8 cellular contexts compared by ENCODE assay signal in genomic region chr1:31605908-31606427, GRCh38. TPM values are rescaled to one million over a fixed set of nuclear protein-coding genes. Genes with fewer than 3 reads are reported as not detected.
DNase-seq lines count a peak whose midpoint lies in the region; ATAC-seq and TF ChIP-seq lines count a peak whose summit lies in the region.

No MANE protein-coding gene starts in this region.

- H3K27me3 Mint-ChIP-seq in activated T-helper 2 cell treated with anti-CD3 and anti-CD28 coated beads, Interferon-gamma antibody, Interleukin-2, Interleukin-4, amounts not matched to agents 10 μg/mL and 5 μg/mL and 100 μg/mL, durations not matched to agents 14 hours and 24 hours and 36 hours (ENCODE audit: low read depth): peaks cover 21% of the 10 kb centered on the region

- TF ChIP-seq POLR2A in gastroesophageal sphincter (IDR thresholded peaks at IDR 0.05) (no peak), thyroid gland (IDR thresholded peaks at IDR 0.05) (no peak)

- no peaks in the 10 kb centered on the region for H3K9me3 Mint-ChIP-seq in activated T-helper 2 cell treated with anti-CD3 and anti-CD28 coated beads, Interferon-gamma antibody, Interleukin-2, Interleukin-4, amounts not matched to agents 10 μg/mL and 5 μg/mL and 100 μg/mL, durations not matched to agents 14 hours and 24 hours and 36 hours

- no peak for TF ChIP-seq CTCF in choroid plexus epithelial cell (conservative IDR thresholded peaks at IDR 0.05; ENCODE audit: low read depth, low read length)
- no peak for TF ChIP-seq CTCF in gastroesophageal sphincter (IDR thresholded peaks at IDR 0.05)
- no peak for TF ChIP-seq CTCF in thyroid gland (IDR thresholded peaks at IDR 0.05)

- no peak overlapping the region for H3K4me3 Mint-ChIP-seq in activated T-helper 2 cell treated with anti-CD3 and anti-CD28 coated beads, Interferon-gamma antibody, Interleukin-2, Interleukin-4, amounts not matched to agents 10 μg/mL and 5 μg/mL and 100 μg/mL, durations not matched to agents 14 hours and 24 hours and 36 hours (ENCODE audit: low read depth)

- H3K9me3 ChIP-seq in BLaER1 treated with 17β-estradiol and CSF1 and Interleukin-3, amounts not matched to agents 10 nM and 100 nM (replicated peaks in 1 of 11): peaks cover 0 to 13% (median 4%) of the 10 kb centered on the region in 11 experiments; a peak in 9 of 22 replicates
- H3K9me3 ChIP-seq in gastroesophageal sphincter (no peaks in the 10 kb centered on the region), thyroid gland (no peaks in the 10 kb centered on the region)

- ATAC-seq in GM19438 (IDR thresholded peaks at IDR 0.05; ENCODE audit: low read depth, unreplicated experiment): peak; percentile 68
- ATAC-seq in HG03432 (IDR thresholded peaks at IDR 0.05; ENCODE audit: unreplicated experiment): peak; percentile 92
- ATAC-seq in gastroesophageal sphincter: no peak

- TF ChIP-seq EP300 in gastroesophageal sphincter (IDR thresholded peaks at IDR 0.05): no peak

- no peak overlapping the region for H3K4me3 ChIP-seq in BLaER1 treated with 17β-estradiol and CSF1 and Interleukin-3, amounts not matched to agents 10 nM and 100 nM
- H3K4me3 ChIP-seq in choroid plexus epithelial cell (ENCODE audit: low read depth, low read length) (no peak overlapping the region), gastroesophageal sphincter (no peak overlapping the region), thyroid gland (replicated peaks in 1 of 3) (no peak overlapping the region)

- H3K27me3 ChIP-seq in BLaER1 treated with 17β-estradiol and CSF1 and Interleukin-3, amounts not matched to agents 10 nM and 100 nM: no peaks in the 10 kb centered on the region
- no peaks in the 10 kb centered on the region for H3K27me3 ChIP-seq in gastroesophageal sphincter
- H3K27me3 ChIP-seq in thyroid gland: no peaks in the 10 kb centered on the region

- H4K20me1 ChIP-seq in BLaER1 treated with 17β-estradiol and CSF1 and Interleukin-3, amounts not matched to agents 10 nM and 100 nM: no peaks in the 10 kb centered on the region

- no peak overlapping the region for H3K27ac Mint-ChIP-seq in activated T-helper 2 cell treated with anti-CD3 and anti-CD28 coated beads, Interferon-gamma antibody, Interleukin-2, Interleukin-4, amounts not matched to agents 10 μg/mL and 5 μg/mL and 100 μg/mL, durations not matched to agents 14 hours and 24 hours and 36 hours

- peak overlapping the region; percentile 18 to 80 (median 74); a peak in 21 of 22 replicates for H3K27ac ChIP-seq in BLaER1 treated with 17β-estradiol and CSF1 and Interleukin-3, amounts not matched to agents 10 nM and 100 nM
- H3K27ac ChIP-seq in gastroesophageal sphincter: no peak overlapping the region
- no peak overlapping the region for H3K27ac ChIP-seq in thyroid gland

- peak overlapping the region; percentile 10 to 77 (median 59); a peak in 20 of 22 replicates for H3K4me2 ChIP-seq in BLaER1 treated with 17β-estradiol and CSF1 and Interleukin-3, amounts not matched to agents 10 nM and 100 nM

- H3K9ac ChIP-seq in BLaER1 treated with 17β-estradiol and CSF1 and Interleukin-3, amounts not matched to agents 10 nM and 100 nM: peak overlapping the region in 6 of 11 experiments; percentile 19 to 53 (median 34); a peak in 8 of 22 replicates

- intact Hi-C loops in activated T-helper 2 cell treated with anti-CD3 and anti-CD28 coated beads, Interferon-gamma antibody, Interleukin-2, Interleukin-4, amounts not matched to agents 10 μg/mL and 5 μg/mL and 100 μg/mL, durations not matched to agents 14 hours and 24 hours and 36 hours (cut with micrococcal nuclease): loop anchor here (2.0 kb wide), 1 partner anchor 15 kb away; no protein-coding TSS in a partner anchor
- intact Hi-C loops in thyroid gland (cut with DNase I): no loop called here

- WGBS in gastroesophageal sphincter (ENCODE audit: low coverage in 1 of 2), 2 donors: 92% methylated on average over 3 of the region's 4 CpGs; no CpG with 5 or more reads in 1 of the 2 donors
- WGBS in thyroid gland, 2 donors: 90 to 97% methylated on average over 4 of the region's 4 CpGs

- peaks cover 9% of the 10 kb centered on the region for H3K4me1 Mint-ChIP-seq in activated T-helper 2 cell treated with anti-CD3 and anti-CD28 coated beads, Interferon-gamma antibody, Interleukin-2, Interleukin-4, amounts not matched to agents 10 μg/mL and 5 μg/mL and 100 μg/mL, durations not matched to agents 14 hours and 24 hours and 36 hours (ENCODE audit: low read depth)

- DNase-seq in choroid plexus epithelial cell (ENCODE audit: low read depth) (peak; percentile 61), thyroid gland (no peak), C1 segment of cervical spinal cord (lab: John Stamatoyannopoulos, UW) (no peak)
- DNase-seq in activated T-helper 2 cell treated with anti-CD3 and anti-CD28 coated beads, Interferon-gamma antibody, Interleukin-2, Interleukin-4, amounts not matched to agents 10 μg/mL and 5 μg/mL and 100 μg/mL, durations not matched to agents 14 hours and 24 hours and 36 hours (ENCODE audit: low spot score): no peak

- peaks cover 15 to 45% (median 25%) of the 10 kb centered on the region in 10 experiments for H3K4me1 ChIP-seq in BLaER1 treated with 17β-estradiol and CSF1 and Interleukin-3, amounts not matched to agents 10 nM and 100 nM
- H3K4me1 ChIP-seq in gastroesophageal sphincter: no peaks in the 10 kb centered on the region
- no peaks in the 10 kb centered on the region for H3K4me1 ChIP-seq in thyroid gland

- no peaks in the 10 kb centered on the region for H3K36me3 ChIP-seq in BLaER1 treated with 17β-estradiol and CSF1 and Interleukin-3, amounts not matched to agents 10 nM and 100 nM
- no peaks in the 10 kb centered on the region for H3K36me3 ChIP-seq in gastroesophageal sphincter
- no peaks in the 10 kb centered on the region for H3K36me3 ChIP-seq in thyroid gland

- no peaks in the 10 kb centered on the region for H3K36me3 Mint-ChIP-seq in activated T-helper 2 cell treated with anti-CD3 and anti-CD28 coated beads, Interferon-gamma antibody, Interleukin-2, Interleukin-4, amounts not matched to agents 10 μg/mL and 5 μg/mL and 100 μg/mL, durations not matched to agents 14 hours and 24 hours and 36 hours (ENCODE audit: low read depth)

RNA-seq across cellular contexts. Expression of gene HCRTR1, which starts 11.5 kb away (rescaled TPM):
- total RNA-seq in gastroesophageal sphincter (under 1 TPM in 3 of 4 donors, not detected in 1; 0.23 to 0.82 (median 0.67) TPM), thyroid gland (1 to 10 TPM in 2 of 4 donors, under 1 TPM in 2; 0.40 to 5.6 (median 1.3) TPM)
- total RNA-seq in activated T-helper 2 cell treated with anti-CD3 and anti-CD28 coated beads, Interferon-gamma antibody, Interleukin-2, Interleukin-4, amounts not matched to agents 10 μg/mL and 5 μg/mL and 100 μg/mL, durations not matched to agents 14 hours and 24 hours and 36 hours: not detected in 2 replicates

RNA-seq across cellular contexts. Expression of gene TINAGL1, which starts 29.7 kb away (rescaled TPM):
- total RNA-seq in gastroesophageal sphincter: 100 to 1,000 TPM; 152 to 368 (median 248) TPM
- total RNA-seq in activated T-helper 2 cell treated with anti-CD3 and anti-CD28 coated beads, Interferon-gamma antibody, Interleukin-2, Interleukin-4, amounts not matched to agents 10 μg/mL and 5 μg/mL and 100 μg/mL, durations not matched to agents 14 hours and 24 hours and 36 hours: not detected in 2 replicates
- 100 to 1,000 TPM; 157 to 391 (median 227) TPM for total RNA-seq in thyroid gland

RNA-seq across cellular contexts. Expression of gene PEF1, which starts 38.7 kb away (rescaled TPM):
- total RNA-seq in gastroesophageal sphincter (100 to 1,000 TPM in 1 of 4 donors, 10 to 100 TPM in 3; 71.3 to 109 (median 88.7) TPM), thyroid gland (100 to 1,000 TPM; 180 to 355 (median 312) TPM)
- total RNA-seq in activated T-helper 2 cell treated with anti-CD3 and anti-CD28 coated beads, Interferon-gamma antibody, Interleukin-2, Interleukin-4, amounts not matched to agents 10 μg/mL and 5 μg/mL and 100 μg/mL, durations not matched to agents 14 hours and 24 hours and 36 hours: 56.5 and 61.5 TPM in 2 replicates

Comparison
In these comparisons a context has a peak if more than half of its experiments do, and no peak if none do; other contexts are left out.
1. H3K27ac ChIP-seq: peak in BLaER1 treated with 17β-estradiol and CSF1 and Interleukin-3, amounts not matched to agents 10 nM and 100 nM (11 of 11); none in gastroesophageal sphincter (0 of 4) and thyroid gland (0 of 3).
2. RNA of gene TINAGL1, which starts 29.7 kb away (total RNA-seq): 152 to 368 TPM in gastroesophageal sphincter and 157 to 391 TPM in thyroid gland; not detected in activated T-helper 2 cell treated with anti-CD3 and anti-CD28 coated beads, Interferon-gamma antibody, Interleukin-2, Interleukin-4, amounts not matched to agents 10 μg/mL and 5 μg/mL and 100 μg/mL, durations not matched to agents 14 hours and 24 hours and 36 hours; every median in the first group is over 100 times any median in the second.